ENCODE assay signal across 11 cellular contexts in the genomic region with DNA sequence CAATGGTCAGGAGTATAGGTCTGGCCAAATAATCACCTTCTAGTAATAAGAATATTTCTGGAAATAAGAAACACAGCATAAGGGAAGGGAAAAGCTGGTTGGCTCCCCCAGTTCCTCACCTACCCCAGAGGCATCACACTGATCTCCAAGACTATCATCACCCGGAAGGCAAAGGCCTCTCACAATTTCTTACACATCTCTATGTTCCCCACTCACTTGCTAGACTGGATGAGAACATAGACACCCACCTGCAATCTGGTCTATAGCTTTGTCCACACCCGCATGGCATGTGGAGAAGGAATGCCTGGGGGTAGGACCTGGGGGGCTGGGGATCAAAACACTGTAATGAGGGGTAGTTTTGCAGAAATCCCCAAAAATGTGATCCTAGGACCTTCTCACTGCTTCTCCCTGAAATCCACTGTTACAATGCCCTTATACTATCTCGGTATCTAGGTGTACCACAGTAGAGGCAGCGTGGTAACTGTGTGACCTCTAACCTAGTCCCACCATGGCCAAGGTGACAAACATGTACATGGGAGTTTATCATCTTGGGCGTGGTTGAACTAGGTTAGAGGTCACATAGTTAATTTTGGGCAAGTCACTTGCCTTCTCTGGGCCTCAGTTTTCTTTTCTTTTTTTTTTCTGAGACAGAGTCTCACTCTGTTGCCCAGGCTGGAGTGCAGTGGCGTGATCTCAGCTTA. TPM values are rescaled to one million over a fixed set of nuclear protein-coding genes. Genes with fewer than 3 reads are reported as not detected.
A peak's percentile ranks its signal among the peaks of the same experiment; 100 is the strongest.
DNase-seq lines count a peak whose midpoint lies in the region; ATAC-seq, FAIRE-seq and TF ChIP-seq lines count a peak whose summit lies in the region.
"Had no signal": no experiment of that assay in that cellular context is flagged by ENCODE, and none has a peak within 500 bp of the region (broad histone marks: within the 10 kb centered on the region; RNA-seq: fewer than 3 reads in every experiment).

No MANE protein-coding gene starts in this region.

- no peaks in the 10 kb centered on the region for H3K36me3 Mint-ChIP-seq in CD4-positive, CD25-positive, alpha-beta regulatory T cell
- H3K36me3 Mint-ChIP-seq in activated CD8-positive, alpha-beta memory T cell treated with anti-CD3 and anti-CD28 coated beads, Interleukin-2, amount 10 ng/mL, durations not matched to agents 7 days and 5 days = peaks cover 1% of the 10 kb centered on the region
- H3K36me3 Mint-ChIP-seq in naive B cell = no peaks in the 10 kb centered on the region
- H3K36me3 Mint-ChIP-seq in progenitor cell of endocrine pancreas (ENCODE audit: insufficient read depth) = no peaks in the 10 kb centered on the region

- no peak for TF ChIP-seq RAD21 in Ishikawa (IDR thresholded peaks at IDR 0.05; ENCODE audit: low read depth)

- H3K4me3 ChIP-seq in CD4-positive, CD25-positive, alpha-beta regulatory T cell (ENCODE audit: low read depth, low read length) = peak overlapping the region; percentile 58
- H3K4me3 ChIP-seq: MG63, thyroid gland had no signal

- CTCF ChIA-PET in activated CD8-positive, alpha-beta memory T cell treated with anti-CD3 and anti-CD28 coated beads, Interleukin-2, amount 10 ng/mL, durations not matched to agents 7 days and 5 days (lab: Charles Lee) = interaction anchor here (0.5 to 11.2 kb wide), 35 partner anchors 8 to 360 kb away, joined by 3 to 219 read pairs (median 4); a partner anchor contains a TSS

- peak overlapping the region; percentile 18 to 82 (median 64) for H3K4me3 Mint-ChIP-seq in CD4-positive, CD25-positive, alpha-beta regulatory T cell
- peak overlapping the region; percentile 51 for H3K4me3 Mint-ChIP-seq in activated CD8-positive, alpha-beta memory T cell treated with anti-CD3 and anti-CD28 coated beads, Interleukin-2, amount 10 ng/mL, durations not matched to agents 7 days and 5 days
- peak overlapping the region in 7 of 8 donors; percentile 21 to 77 (median 61) for H3K4me3 Mint-ChIP-seq in naive B cell
- H3K4me3 Mint-ChIP-seq in progenitor cell of endocrine pancreas (ENCODE audit: low read depth) = no peak overlapping the region

- TF ChIP-seq EP300 in Ishikawa (IDR thresholded peaks at IDR 0.05; ENCODE audit: borderline replicate concordance) = no peak

- H3K27me3 Mint-ChIP-seq in CD4-positive, CD25-positive, alpha-beta regulatory T cell = peaks cover 9% of the 10 kb centered on the region
- no peaks in the 10 kb centered on the region for H3K27me3 Mint-ChIP-seq in activated CD8-positive, alpha-beta memory T cell treated with anti-CD3 and anti-CD28 coated beads, Interleukin-2, amount 10 ng/mL, durations not matched to agents 7 days and 5 days
- H3K27me3 Mint-ChIP-seq in naive B cell (no peaks in the 10 kb centered on the region), progenitor cell of endocrine pancreas (no peaks in the 10 kb centered on the region)

- H3K9me3 ChIP-seq in CD4-positive, CD25-positive, alpha-beta regulatory T cell (ENCODE audit: control insufficient read depth in 2 of 2, low read length in 2 of 2) = no peaks in the 10 kb centered on the region
- H3K9me3 ChIP-seq: MG63, thyroid gland had no signal

- no peaks in the 10 kb centered on the region for H3K27me3 ChIP-seq in CD4-positive, CD25-positive, alpha-beta regulatory T cell (ENCODE audit: control insufficient read depth, insufficient read depth, low read length)
- H3K27me3 ChIP-seq: MG63, thyroid gland had no signal

- no peak for TF ChIP-seq POLR2A in H54 (IDR thresholded peaks at IDR 0.05; ENCODE audit: low read depth, low read length)

- peaks cover 14 to 40% (median 27%) of the 10 kb centered on the region in 4 donors for H3K4me1 Mint-ChIP-seq in CD4-positive, CD25-positive, alpha-beta regulatory T cell
- peaks cover 41% of the 10 kb centered on the region for H3K4me1 Mint-ChIP-seq in activated CD8-positive, alpha-beta memory T cell treated with anti-CD3 and anti-CD28 coated beads, Interleukin-2, amount 10 ng/mL, durations not matched to agents 7 days and 5 days
- H3K4me1 Mint-ChIP-seq in naive B cell (peaks cover 12 to 17% (median 14%) of the 10 kb centered on the region in 3 donors), progenitor cell of endocrine pancreas (ENCODE audit: low read depth) (peaks cover 5% of the 10 kb centered on the region)

- peaks cover 33% of the 10 kb centered on the region for H3K4me1 ChIP-seq in CD4-positive, CD25-positive, alpha-beta regulatory T cell (ENCODE audit: control insufficient read depth, insufficient read depth, low read length, poor library complexity, severe bottlenecking)

- H3K27ac Mint-ChIP-seq in CD4-positive, CD25-positive, alpha-beta regulatory T cell = peak overlapping the region; percentile 39 to 87 (median 46)
- peak overlapping the region; percentile 87 for H3K27ac Mint-ChIP-seq in activated CD8-positive, alpha-beta memory T cell treated with anti-CD3 and anti-CD28 coated beads, Interleukin-2, amount 10 ng/mL, durations not matched to agents 7 days and 5 days
- H3K27ac Mint-ChIP-seq in naive B cell (peak overlapping the region in 5 of 6 donors; percentile 60 to 96 (median 88)), progenitor cell of endocrine pancreas (no peak overlapping the region)

- TF ChIP-seq CTCF in progenitor cell of endocrine pancreas (IDR thresholded peaks at IDR 0.05; ENCODE audit: unreplicated experiment) = no peak
- TF ChIP-seq CTCF in omental fat pad (IDR thresholded peaks at IDR 0.05) = no peak

- peak overlapping the region; percentile 52 for H3K27ac ChIP-seq in CD4-positive, CD25-positive, alpha-beta regulatory T cell (ENCODE audit: insufficient read depth, low read length, poor library complexity, severe bottlenecking)
- H3K27ac ChIP-seq: thyroid gland had no signal

- no peak for FAIRE-seq in H54 (lab: Jason Lieb, UNC)
- FAIRE-seq: endometrium had no signal

- H3K36me3 ChIP-seq in CD4-positive, CD25-positive, alpha-beta regulatory T cell (ENCODE audit: control insufficient read depth, insufficient read depth, low read length) = no peaks in the 10 kb centered on the region
- H3K36me3 ChIP-seq: MG63, thyroid gland had no signal

- ATAC-seq in CD4-positive, CD25-positive, alpha-beta regulatory T cell (ENCODE audit: low read depth in 2 of 2) = no peak
- peak; percentile 56 for ATAC-seq in activated CD8-positive, alpha-beta memory T cell treated with anti-CD3 and anti-CD28 coated beads, Interleukin-2, amount 10 ng/mL, durations not matched to agents 7 days and 5 days
- no peak for ATAC-seq in naive B cell (ENCODE audit: low read depth in 2 of 2)
- ATAC-seq in omental fat pad (ENCODE audit: low FRiP score) = no peak

- peak in 1 of 3 donors; percentile 50 for DNase-seq in CD4-positive, CD25-positive, alpha-beta regulatory T cell
- peak; percentile 68 for DNase-seq in activated CD8-positive, alpha-beta memory T cell treated with anti-CD3 and anti-CD28 coated beads, Interleukin-2, amount 10 ng/mL, durations not matched to agents 7 days and 5 days
- DNase-seq in naive B cell (no peak), progenitor cell of endocrine pancreas (ENCODE audit: low spot score, unreplicated experiment) (no peak), H54 (ENCODE audit: insufficient read length, low spot score) (no peak), omental fat pad (ENCODE audit: low spot score) (no peak), NCI-H2107 (lab: John Stamatoyannopoulos, UW) (no peak)

- H3K9me3 Mint-ChIP-seq in CD4-positive, CD25-positive, alpha-beta regulatory T cell = no peaks in the 10 kb centered on the region
- no peaks in the 10 kb centered on the region for H3K9me3 Mint-ChIP-seq in activated CD8-positive, alpha-beta memory T cell treated with anti-CD3 and anti-CD28 coated beads, Interleukin-2, amount 10 ng/mL, durations not matched to agents 7 days and 5 days (ENCODE audit: low read depth)
- H3K9me3 Mint-ChIP-seq in naive B cell (peaks cover 0 to 2% (median 0%) of the 10 kb centered on the region in 7 donors), progenitor cell of endocrine pancreas (ENCODE audit: low read depth) (no peaks in the 10 kb centered on the region)

TF ChIP-seq in Ishikawa, 13 proteins besides CTCF, POLR2A, EP300 and RAD21:
- no peak for TF ChIP-seq FOXM1 (IDR thresholded peaks at IDR 0.05; ENCODE audit: borderline replicate concordance, low read depth)
- TF ChIP-seq, protein P1, sequence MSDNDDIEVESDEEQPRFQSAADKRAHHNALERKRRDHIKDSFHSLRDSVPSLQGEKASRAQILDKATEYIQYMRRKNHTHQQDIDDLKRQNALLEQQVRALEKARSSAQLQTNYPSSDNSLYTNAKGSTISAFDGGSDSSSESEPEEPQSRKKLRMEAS (IDR thresholded peaks at IDR 0.05) = 0 out of 2 replicates have a peak, but pooled peaks have one; percentile 4

RNA-seq across cellular contexts. Expression of a gene that starts 29.5 kb away (rescaled TPM):
- 18.3 TPM for total RNA-seq in CD4-positive, CD25-positive, alpha-beta regulatory T cell
- 1 to 10 TPM; 2.5 to 7.1 (median 4.0) TPM for polyA plus RNA-seq in CD4-positive, CD25-positive, alpha-beta regulatory T cell
- 10 to 100 TPM; 37.5 to 47.8 TPM for total RNA-seq in activated CD8-positive, alpha-beta memory T cell treated with anti-CD3 and anti-CD28 coated beads, Interleukin-2, amount 10 ng/mL, durations not matched to agents 7 days and 5 days
- polyA plus RNA-seq in naive B cell (ENCODE audit: low read depth in 6 of 6) = 10 to 100 TPM in 2 of 6 donors, 1 to 10 TPM in 4; 1.2 to 11.8 (median 4.9) TPM
- total RNA-seq in progenitor cell of endocrine pancreas (1.4 and 2.0 TPM in 2 replicates), omental fat pad (10 to 100 TPM in 3 of 4 donors, 1 to 10 TPM in 1; 4.3 to 21.0 (median 19.4) TPM)

RNA-seq across cellular contexts. Expression of a gene that starts 41.5 kb away (rescaled TPM):
- total RNA-seq in CD4-positive, CD25-positive, alpha-beta regulatory T cell = 9.1 TPM
- 1 to 10 TPM; 3.2 to 8.2 (median 4.6) TPM for polyA plus RNA-seq in CD4-positive, CD25-positive, alpha-beta regulatory T cell
- total RNA-seq in activated CD8-positive, alpha-beta memory T cell treated with anti-CD3 and anti-CD28 coated beads, Interleukin-2, amount 10 ng/mL, durations not matched to agents 7 days and 5 days = 10 to 100 TPM; 14.9 to 20.3 TPM
- polyA plus RNA-seq in naive B cell (ENCODE audit: low read depth in 6 of 6) = 1 to 10 TPM; 2.5 to 4.1 (median 2.8) TPM
- total RNA-seq in progenitor cell of endocrine pancreas = 13.0 and 13.1 TPM in 2 replicates
- total RNA-seq in omental fat pad = 10 to 100 TPM in 1 of 4 donors, 1 to 10 TPM in 3; 7.0 to 11.3 (median 7.1) TPM

RNA-seq across cellular contexts. Expression of a gene that starts 41.6 kb away (rescaled TPM):
- total RNA-seq in CD4-positive, CD25-positive, alpha-beta regulatory T cell = 32.3 TPM
- polyA plus RNA-seq in CD4-positive, CD25-positive, alpha-beta regulatory T cell = 10 to 100 TPM; 34.0 to 46.0 (median 36.4) TPM
- total RNA-seq in activated CD8-positive, alpha-beta memory T cell treated with anti-CD3 and anti-CD28 coated beads, Interleukin-2, amount 10 ng/mL, durations not matched to agents 7 days and 5 days = 10 to 100 TPM; 22.2 to 23.1 TPM
- polyA plus RNA-seq in naive B cell (ENCODE audit: low read depth in 6 of 6) = 10 to 100 TPM; 11.9 to 22.7 (median 16.0) TPM
- 13.1 and 15.2 TPM in 2 replicates for total RNA-seq in progenitor cell of endocrine pancreas
- 1 to 10 TPM; 2.4 to 5.6 (median 3.5) TPM for total RNA-seq in omental fat pad
